Comparison of ENCODE assay signal across 9 cellular contexts in the genomic region with DNA sequence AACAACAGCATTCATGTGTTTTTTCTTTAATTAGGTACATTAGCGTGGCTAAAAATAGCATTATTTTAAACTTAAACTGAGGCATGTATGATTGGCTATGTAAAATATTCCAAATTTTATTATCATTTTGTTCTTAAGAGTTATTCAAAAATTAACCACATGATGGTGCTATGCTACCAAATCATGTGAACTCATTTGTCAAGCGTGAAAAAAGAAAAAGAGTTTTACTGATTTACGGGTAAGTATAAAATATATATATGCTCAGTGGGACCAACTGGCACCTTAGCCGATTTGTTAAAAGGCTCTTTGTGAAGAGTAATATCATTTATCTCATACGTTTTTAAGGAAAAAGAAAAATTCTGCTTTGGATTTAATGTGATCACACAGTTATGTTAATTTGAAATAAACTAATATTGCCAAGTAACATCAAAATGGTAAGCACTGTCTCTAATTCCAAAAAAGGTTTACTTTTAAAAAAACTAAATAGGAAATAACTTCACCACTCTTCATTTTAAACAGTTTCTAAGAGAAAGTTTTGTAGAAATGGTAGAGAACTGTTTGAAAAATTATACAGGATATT.
DNase-seq lines count a peak whose midpoint lies in the region; ATAC-seq and TF ChIP-seq lines count a peak whose summit lies in the region.
"Had no signal": no experiment of that assay in that cellular context is flagged by ENCODE, and none has a peak within 500 bp of the region (broad histone marks: within the 10 kb centered on the region; RNA-seq: fewer than 3 reads in every experiment).

No MANE protein-coding gene starts in this region.

- no peaks in the 10 kb centered on the region for H3K9me3 ChIP-seq in left ventricle myocardium inferior (replicated peaks)

- ATAC-seq in Right ventricle myocardium inferior = no peak
- ATAC-seq in HG02588 (IDR thresholded peaks at IDR 0.05; ENCODE audit: unreplicated experiment) = no peak
- ATAC-seq in GM21737 (IDR thresholded peaks at IDR 0.05; ENCODE audit: unreplicated experiment) = no peak
- no peak for ATAC-seq in left cardiac atrium

- no peaks in the 10 kb centered on the region for H3K27me3 ChIP-seq in left ventricle myocardium inferior (ENCODE audit: low read depth)

- no peaks in the 10 kb centered on the region for H3K4me1 ChIP-seq in left ventricle myocardium inferior

- no peak overlapping the region for H3K4me3 ChIP-seq in left ventricle myocardium inferior

- TF ChIP-seq POLR2A in erythroblast (IDR thresholded peaks at IDR 0.05; ENCODE audit: low read length) = no peak

- no peak overlapping the region for H3K27ac ChIP-seq in left ventricle myocardium inferior (replicated peaks)

- no peaks in the 10 kb centered on the region for H3K36me3 ChIP-seq in left ventricle myocardium inferior

- intact Hi-C loops in left ventricle myocardium inferior (cut with micrococcal nuclease) = no loop called here
- intact Hi-C loops in Right ventricle myocardium inferior (cut with DNase I) = no loop called here
- intact Hi-C loops in left cardiac atrium (cut with DNase I) = no loop called here

- TF ChIP-seq CTCF in left ventricle myocardium inferior (IDR thresholded peaks at IDR 0.05; ENCODE audit: borderline replicate concordance) = peak; percentile 43

- DNase-seq in left ventricle myocardium inferior = no peak
- no peak for DNase-seq in Right ventricle myocardium inferior (ENCODE audit: missing footprints)
- DNase-seq in NCI-H524 treated with DMSO at 0.1 percent for 48 hours (lab: John Stamatoyannopoulos, UW) = peak; percentile 27
- peak; percentile 3 to 17 for DNase-seq in erythroblast (lab: John Stamatoyannopoulos, UW)
- no peak for DNase-seq in AG08396 (ENCODE audit: low spot score)
- DNase-seq in left cardiac atrium = no peak
- DNase-seq: naive B cell had no signal

Comparison
In these comparisons a context has a peak if more than half of its experiments do, and no peak if none do; other contexts are left out.
1. DNase-seq: peak in NCI-H524 treated with DMSO at 0.1 percent for 48 hours (single experiment) and erythroblast (2 of 2); none in left ventricle myocardium inferior (single experiment), Right ventricle myocardium inferior (single experiment), AG08396 (single experiment) and left cardiac atrium (single experiment).